ENCODE assay signal across 8 cellular contexts in genomic region chr7:12458520-12459131, GRCh38. TPM values are rescaled to one million over a fixed set of nuclear protein-coding genes. Genes with fewer than 3 reads are reported as not detected.
DNase-seq lines count a peak whose midpoint lies in the region; ATAC-seq, FAIRE-seq and TF ChIP-seq lines count a peak whose summit lies in the region.

No MANE protein-coding gene starts in this region.

- H3K4me3 ChIP-seq in fibroblast of pulmonary artery (replicated peaks; ENCODE audit: low read depth, low read length): no peak overlapping the region

- peak; percentile 69 for FAIRE-seq in GM18507 (lab: Jason Lieb, UNC)

- DNase-seq in AG20443 (ENCODE audit: low spot score): peak; percentile 47
- DNase-seq in GM18507 (ENCODE audit: extremely low spot score, insufficient read length, low read depth): no peak
- DNase-seq in NAMALWA (ENCODE audit: low spot score): peak; percentile 83
- DNase-seq in fibroblast of pulmonary artery (ENCODE audit: low read depth): peak; percentile 58
- DNase-seq in renal cortical epithelial cell (ENCODE audit: low read depth): peak; percentile 38
- no peak for DNase-seq in activated CD4-positive, alpha-beta T cell treated with anti-CD3 and anti-CD28 coated beads, Interleukin-2, amount 50 U/mL, for 1 hour

- ATAC-seq in HG02759 (IDR thresholded peaks at IDR 0.05; ENCODE audit: unreplicated experiment) (peak; percentile 97), SK-N-SH treated with all-trans-retinoic acid at 6 μM for 48 hours (peak; percentile 100)

- peak; percentile 79 for TF ChIP-seq CTCF in fibroblast of pulmonary artery (IDR thresholded peaks at IDR 0.05; ENCODE audit: low read length, missing control alignments)

TF ChIP-seq in SK-N-SH treated with all-trans-retinoic acid at 6 μM for 48 hours, 23 proteins besides CTCF, POLR2A, EP300 and RAD21:
- TF ChIP-seq ZNF70 (CRISPR knock-in tag; IDR thresholded peaks at IDR 0.05) (peak; percentile 61; the same call in 1 of the 2 replicates), ZFP30 (CRISPR knock-in tag; IDR thresholded peaks at IDR 0.05) (no peak)

RNA-seq across cellular contexts. Expression of gene VWDE, which starts 55.0 kb away (rescaled TPM):
- total RNA-seq in renal cortical epithelial cell: 1.6 and 3.0 TPM in 2 replicates

Comparison
In these comparisons a context has a peak if more than half of its experiments do, and no peak if none do; other contexts are left out.
1. DNase-seq: peak in AG20443 (single experiment), NAMALWA (single experiment), fibroblast of pulmonary artery (single experiment) and renal cortical epithelial cell (single experiment); none in GM18507 (single experiment) and activated CD4-positive, alpha-beta T cell treated with anti-CD3 and anti-CD28 coated beads, Interleukin-2, amount 50 U/mL, for 1 hour (single experiment).